ENCODE assay signal across 8 cellular contexts in genomic region chr4:71231073-71231752, GRCh38.
DNase-seq lines count a peak whose midpoint lies in the region; ATAC-seq lines count a peak whose summit lies in the region.

No MANE protein-coding gene starts in this region.

- WGBS in GM23248 (ENCODE audit: low coverage in 1 of 2, low lambda C conversion rate in 2 of 2, missing lambda C conversion rate in 2 of 2), 2 experiments = 24 to 30% methylated on average over 11 to 13 of the region's 13 CpGs
- WGBS in right cardiac atrium = 28% methylated on average over 13 of the region's 13 CpGs

- no peaks in the 10 kb centered on the region for H3K36me3 Mint-ChIP-seq in activated T-helper 2 cell treated with anti-CD3 and anti-CD28 coated beads, Interferon-gamma antibody, Interleukin-2, Interleukin-4, amounts not matched to agents 10 μg/mL and 5 μg/mL and 100 μg/mL, durations not matched to agents 14 hours and 24 hours and 36 hours (ENCODE audit: low read depth)

- H3K27ac ChIP-seq in GM23248 (no peak overlapping the region), right cardiac atrium (ENCODE audit: low read length) (peak overlapping the region; percentile 78)

- H3K9ac ChIP-seq in GM23248 = no peak overlapping the region

- no peaks in the 10 kb centered on the region for H4K20me1 ChIP-seq in GM23248 (ENCODE audit: insufficient read depth)

- no peaks in the 10 kb centered on the region for H3K27me3 ChIP-seq in GM23248 (replicated peaks; ENCODE audit: insufficient read depth)
- H3K27me3 ChIP-seq in right cardiac atrium (ENCODE audit: control insufficient read depth, insufficient read depth) = no peaks in the 10 kb centered on the region

- H3K9me3 Mint-ChIP-seq in activated T-helper 2 cell treated with anti-CD3 and anti-CD28 coated beads, Interferon-gamma antibody, Interleukin-2, Interleukin-4, amounts not matched to agents 10 μg/mL and 5 μg/mL and 100 μg/mL, durations not matched to agents 14 hours and 24 hours and 36 hours = no peaks in the 10 kb centered on the region

- H3K4me3 ChIP-seq in GM23248 (no peak overlapping the region), right cardiac atrium (ENCODE audit: low read length) (no peak overlapping the region)

- H3K27me3 Mint-ChIP-seq in activated T-helper 2 cell treated with anti-CD3 and anti-CD28 coated beads, Interferon-gamma antibody, Interleukin-2, Interleukin-4, amounts not matched to agents 10 μg/mL and 5 μg/mL and 100 μg/mL, durations not matched to agents 14 hours and 24 hours and 36 hours (ENCODE audit: low read depth) = peaks cover 14% of the 10 kb centered on the region

- H2AFZ ChIP-seq in GM23248 = no peak overlapping the region

- H3K4me1 Mint-ChIP-seq in activated T-helper 2 cell treated with anti-CD3 and anti-CD28 coated beads, Interferon-gamma antibody, Interleukin-2, Interleukin-4, amounts not matched to agents 10 μg/mL and 5 μg/mL and 100 μg/mL, durations not matched to agents 14 hours and 24 hours and 36 hours (ENCODE audit: low read depth) = no peaks in the 10 kb centered on the region

- H3F3A ChIP-seq in GM23248 (ENCODE audit: insufficient read depth) = peaks cover 12% of the 10 kb centered on the region; the same call in 1 of the 2 replicates

- no peak overlapping the region for H3K4me3 Mint-ChIP-seq in activated T-helper 2 cell treated with anti-CD3 and anti-CD28 coated beads, Interferon-gamma antibody, Interleukin-2, Interleukin-4, amounts not matched to agents 10 μg/mL and 5 μg/mL and 100 μg/mL, durations not matched to agents 14 hours and 24 hours and 36 hours (ENCODE audit: low read depth)

- H3K27ac Mint-ChIP-seq in activated T-helper 2 cell treated with anti-CD3 and anti-CD28 coated beads, Interferon-gamma antibody, Interleukin-2, Interleukin-4, amounts not matched to agents 10 μg/mL and 5 μg/mL and 100 μg/mL, durations not matched to agents 14 hours and 24 hours and 36 hours = no peak overlapping the region

- ATAC-seq in right cardiac atrium (peak; percentile 89 to 91), sciatic nerve (peak; percentile 80), GM21528 (IDR thresholded peaks at IDR 0.05; ENCODE audit: low FRiP score, unreplicated experiment) (no peak)

- no peaks in the 10 kb centered on the region for H3K9me2 ChIP-seq in GM23248 (ENCODE audit: insufficient read depth)

- DNase-seq in GM23248 = peak; percentile 67
- DNase-seq in anterior cingulate cortex (lab: John Stamatoyannopoulos, UW) = peak in 54 of 58 donors; percentile 9 to 84 (median 44)
- DNase-seq in right cardiac atrium = peak; percentile 89 to 95 (median 95)
- peak; percentile 84 for DNase-seq in sciatic nerve (ENCODE audit: low spot score)
- no peak for DNase-seq in activated T-helper 2 cell treated with anti-CD3 and anti-CD28 coated beads, Interferon-gamma antibody, Interleukin-2, Interleukin-4, amounts not matched to agents 10 μg/mL and 5 μg/mL and 100 μg/mL, durations not matched to agents 14 hours and 24 hours and 36 hours (ENCODE audit: low spot score)
- DNase-seq in NCI-H187 treated with DMSO at 0.1 percent for 48 hours (lab: John Stamatoyannopoulos, UW) = no peak
- DNase-seq in activated CD4-positive, alpha-beta T cell treated with anti-CD3 and anti-CD28 coated beads for 48 hours = no peak

- H3K4me1 ChIP-seq in GM23248 (ENCODE audit: insufficient read depth) = peaks cover 17% of the 10 kb centered on the region
- H3K4me1 ChIP-seq in right cardiac atrium (ENCODE audit: control insufficient read depth, insufficient read depth, low read length) = peaks cover 4% of the 10 kb centered on the region

- peak overlapping the region; percentile 61 for H3K4me2 ChIP-seq in GM23248 (ENCODE audit: unreplicated experiment)

- no peaks in the 10 kb centered on the region; the same call in 1 of the 2 replicates for H3K79me2 ChIP-seq in GM23248 (ENCODE audit: insufficient read depth)

- intact Hi-C loops in right cardiac atrium (cut with DNase I) = no loop called here
- intact Hi-C loops in sciatic nerve (cut with DNase I) = no loop called here
- intact Hi-C loops in activated T-helper 2 cell treated with anti-CD3 and anti-CD28 coated beads, Interferon-gamma antibody, Interleukin-2, Interleukin-4, amounts not matched to agents 10 μg/mL and 5 μg/mL and 100 μg/mL, durations not matched to agents 14 hours and 24 hours and 36 hours (cut with micrococcal nuclease) = no loop called here

- in situ Hi-C loops in GM23248 (cut with MboI) = no loop called here

- H3K36me3 ChIP-seq in GM23248 (ENCODE audit: low read depth) = no peaks in the 10 kb centered on the region

- no peaks in the 10 kb centered on the region for H3K9me3 ChIP-seq in GM23248 (ENCODE audit: low read depth)
- no peaks in the 10 kb centered on the region for H3K9me3 ChIP-seq in right cardiac atrium (ENCODE audit: control insufficient read depth, low read length)

Comparison
In these comparisons a context has a peak if more than half of its experiments do, and no peak if none do; other contexts are left out.
1. DNase-seq: peak in GM23248 (single experiment), anterior cingulate cortex (54 of 58), right cardiac atrium (3 of 3) and sciatic nerve (single experiment); none in activated T-helper 2 cell treated with anti-CD3 and anti-CD28 coated beads, Interferon-gamma antibody, Interleukin-2, Interleukin-4, amounts not matched to agents 10 μg/mL and 5 μg/mL and 100 μg/mL, durations not matched to agents 14 hours and 24 hours and 36 hours (single experiment), NCI-H187 treated with DMSO at 0.1 percent for 48 hours (single experiment) and activated CD4-positive, alpha-beta T cell treated with anti-CD3 and anti-CD28 coated beads for 48 hours (single experiment).